ENCODE assay signal across 8 cellular contexts in the genomic region with DNA sequence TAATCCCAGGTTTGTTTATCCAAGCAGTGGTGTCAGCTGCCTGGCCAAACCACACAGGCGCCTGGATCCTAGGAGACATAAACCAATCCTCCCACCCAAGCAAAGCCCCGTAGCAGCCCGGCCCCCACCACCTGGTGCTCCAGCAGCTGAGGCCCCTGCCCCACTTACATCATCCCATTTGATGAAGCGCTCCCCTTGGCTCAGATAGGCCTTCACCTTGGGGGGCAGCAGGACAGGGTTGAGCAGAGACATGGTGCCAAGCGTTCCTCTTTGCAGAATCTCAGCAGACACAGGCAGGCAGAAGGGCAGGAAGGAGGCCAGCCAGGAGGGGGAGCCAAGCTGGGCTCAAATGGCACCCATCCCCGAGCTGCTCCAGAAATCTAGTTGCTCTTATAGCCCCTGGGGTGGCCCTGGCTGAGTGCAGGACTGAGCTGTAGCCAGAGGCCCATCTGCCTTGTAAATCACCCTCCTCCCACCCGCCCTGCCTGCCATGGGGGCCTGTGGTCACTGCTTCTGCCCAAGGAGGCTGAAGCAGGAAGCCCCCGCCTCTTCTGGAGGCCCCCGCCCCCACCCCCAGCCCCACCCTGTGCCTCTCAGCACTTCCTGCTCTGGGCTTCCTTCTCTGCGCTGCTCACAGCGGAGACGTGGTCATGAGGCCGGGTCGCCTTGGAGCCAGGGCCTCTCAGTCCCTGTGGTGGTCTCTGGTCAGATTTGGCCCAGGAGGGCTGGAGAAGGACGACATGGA. TPM values are rescaled to one million over a fixed set of nuclear protein-coding genes. Genes with fewer than 3 reads are reported as not detected.
A peak's percentile ranks its signal among the peaks of the same experiment; 100 is the strongest.
DNase-seq lines count a peak whose midpoint lies in the region; ATAC-seq, FAIRE-seq and TF ChIP-seq lines count a peak whose summit lies in the region.

TSS of gene PLCB2 (minus strand) at position 515 of the 745 bp plus-strand sequence. CDS start at position 252, 263 bp downstream.

- TF ChIP-seq POLR2A in HepG2 (IDR thresholded peaks at IDR 0.05; ENCODE audit: insufficient read depth in 1 of 2, low read depth in 2 of 2, low read length in 2 of 2): no peak
- no peak for TF ChIP-seq POLR2A in thyroid gland (IDR thresholded peaks at IDR 0.05)

- H3K9ac ChIP-seq in HepG2 (ENCODE audit: insufficient read depth, low read depth, low read length): no peak within 1 kb of the TSS

- TF ChIP-seq EP300 in HepG2 (IDR thresholded peaks at IDR 0.05; ENCODE audit: low read depth in 2 of 2, low read length in 2 of 2): no peak
- no peak for TF ChIP-seq EP300 in HepG2 (CRISPR knock-in tag; IDR thresholded peaks at IDR 0.05; ENCODE audit: borderline replicate concordance)

- H3K27ac Mint-ChIP-seq in T-cell: peak within 1 kb of the TSS; percentile 98 to 99
- H3K27ac Mint-ChIP-seq in activated naive CD8-positive, alpha-beta T cell treated with anti-CD3 and anti-CD28 coated beads, Interleukin-2, amount 10 ng/mL, durations not matched to agents 7 days and 5 days: peak within 1 kb of the TSS; percentile 98

- H3K4me2 ChIP-seq in HepG2 (ENCODE audit: low read depth, low read length): peak within 1 kb of the TSS; percentile 21; the same call in 1 of the 2 replicates

- 55% methylated on average over 6 of the region's 15 CpGs for WGBS in HepG2 (ENCODE audit: low lambda C conversion rate)
- 59 to 76% methylated on average over 13 to 14 of the region's 15 CpGs for WGBS in thyroid gland, 2 donors

- no peaks in the 10 kb centered on the region for H3K27me3 Mint-ChIP-seq in T-cell
- H3K27me3 Mint-ChIP-seq in activated naive CD8-positive, alpha-beta T cell treated with anti-CD3 and anti-CD28 coated beads, Interleukin-2, amount 10 ng/mL, durations not matched to agents 7 days and 5 days: peaks cover 11% of the 10 kb centered on the region

- ATAC-seq in HG03135 (IDR thresholded peaks at IDR 0.05; ENCODE audit: unreplicated experiment) (peak; percentile 57), T-cell (replicated peaks in 1 of 4) (peak; percentile 81 to 85 (median 83)), HepG2 (peak; percentile 69)
- peak; percentile 75 for ATAC-seq in activated naive CD8-positive, alpha-beta T cell treated with anti-CD3 and anti-CD28 coated beads, Interleukin-2, amount 10 ng/mL, durations not matched to agents 7 days and 5 days (ENCODE audit: low read depth)

- H3K4me1 Mint-ChIP-seq in T-cell: peaks cover 43 to 55% (median 51%) of the 10 kb centered on the region in 3 donors
- H3K4me1 Mint-ChIP-seq in activated naive CD8-positive, alpha-beta T cell treated with anti-CD3 and anti-CD28 coated beads, Interleukin-2, amount 10 ng/mL, durations not matched to agents 7 days and 5 days: peaks cover 24% of the 10 kb centered on the region

- TF ChIP-seq CTCF in HepG2 (CRISPR knock-in tag; IDR thresholded peaks at IDR 0.05) (peak; percentile 22; the same call in 1 of the 2 replicates), thyroid gland (IDR thresholded peaks at IDR 0.05) (no peak)

- H3K9me3 ChIP-seq in HepG2 (ENCODE audit: low read length) (no peaks in the 10 kb centered on the region), thyroid gland (no peaks in the 10 kb centered on the region)

- peak within 1 kb of the TSS in 1 of 3 experiments; percentile 8; a peak in 1 of 6 replicates for H3K4me3 ChIP-seq in HepG2 (replicated peaks in 1 of 3; ENCODE audit: insufficient read depth in 1 of 3, low read depth in 2 of 3, low read length in 3 of 3)
- no peak within 1 kb of the TSS for H3K4me3 ChIP-seq in thyroid gland (replicated peaks in 1 of 3)

- intact Hi-C loops in HepG2 (cut with micrococcal nuclease; ENCODE audit: unreplicated experiment): no loop called here
- intact Hi-C loops in thyroid gland (cut with DNase I): no loop called here

- CTCF ChIA-PET in T-cell (lab: Charles Lee) (interaction anchor here (0.6 to 6.1 kb wide), 21 partner anchors 10 to 923 kb away, joined by 3 to 37 read pairs (median 6); partner anchors contain the start of genes CCDC9B (in 1 of the 2), CHP1 (in 1 of the 2), EXD1 (in 1 of the 2) and INAFM2 (in 1 of the 2)), HepG2 (lab: Yijun Ruan, JAX; ENCODE audit: low intra/inter-chr PET ratio, low total read pairs) (interaction anchor here (0.8 kb wide), 1 partner anchor 115 kb away, joined by 3 read pairs; no protein-coding TSS in a partner anchor)

- in situ Hi-C loops in HepG2 (cut with HindIII; ENCODE audit: extremely low pct_ligation_motif_present, low pct_unique_long_range_greater_than_20kb): no loop called here

- FAIRE-seq in HepG2 (lab: Jason Lieb, UNC): no peak

- no peaks in the 10 kb centered on the region for H3K9me3 Mint-ChIP-seq in T-cell
- H3K9me3 Mint-ChIP-seq in activated naive CD8-positive, alpha-beta T cell treated with anti-CD3 and anti-CD28 coated beads, Interleukin-2, amount 10 ng/mL, durations not matched to agents 7 days and 5 days: no peaks in the 10 kb centered on the region

- peak within 1 kb of the TSS; percentile 84 to 97 (median 92) for H3K4me3 Mint-ChIP-seq in T-cell
- peak within 1 kb of the TSS; percentile 98 for H3K4me3 Mint-ChIP-seq in activated naive CD8-positive, alpha-beta T cell treated with anti-CD3 and anti-CD28 coated beads, Interleukin-2, amount 10 ng/mL, durations not matched to agents 7 days and 5 days

- H3K4me1 ChIP-seq in HepG2 (ENCODE audit: insufficient read depth, low read length) (no peaks in the 10 kb centered on the region), thyroid gland (no peaks in the 10 kb centered on the region)

- no peak within 1 kb of the TSS for H2AFZ ChIP-seq in HepG2 (ENCODE audit: low read length)

- peak; percentile 12 for DNase-seq in NCI-H1694 treated with DMSO at 0.1 percent for 48 hours (lab: John Stamatoyannopoulos, UW)
- no peak for DNase-seq in NCI-H1694 (lab: John Stamatoyannopoulos, UW)
- peak; percentile 49 to 84 (median 70) for DNase-seq in T-cell
- DNase-seq in activated naive CD8-positive, alpha-beta T cell treated with anti-CD3 and anti-CD28 coated beads, Interleukin-2, amount 10 ng/mL, durations not matched to agents 7 days and 5 days: peak; percentile 79
- peak; percentile 14 for DNase-seq in HepG2 (ENCODE audit: low spot score)
- peak; percentile 24 to 41 for DNase-seq in stimulated activated CD8-positive, alpha-beta memory T cell treated with anti-CD3 and anti-CD28 coated beads, Interleukin-2, amount 100 ng/mL, for 1 hour (ENCODE audit: low read depth in 2 of 2)
- no peak for DNase-seq in thyroid gland

- no TSS peak for BruUV-seq in HepG2 (replicated peaks; lab: Mats Ljungman, UMichigan)

- H3K27ac ChIP-seq in HepG2 (ENCODE audit: extremely low read length, insufficient read depth, low read length): no peak within 1 kb of the TSS
- no peak within 1 kb of the TSS for H3K27ac ChIP-seq in thyroid gland

- no peaks in the 10 kb centered on the region for H3K79me2 ChIP-seq in HepG2 (ENCODE audit: insufficient read depth, low read length)

- H4K20me1 ChIP-seq in HepG2 (ENCODE audit: insufficient read depth, low read length): no peaks in the 10 kb centered on the region

- H3K36me3 ChIP-seq in HepG2 (replicated peaks in 1 of 2; ENCODE audit: control insufficient read depth in 1 of 2, insufficient read depth in 2 of 2, low read length in 2 of 2): no peaks in the 10 kb centered on the region
- H3K36me3 ChIP-seq in thyroid gland: no peaks in the 10 kb centered on the region

- H3K27me3 ChIP-seq in HepG2 (ENCODE audit: control insufficient read depth in 1 of 2, insufficient read depth in 2 of 2, low read length in 2 of 2): peaks cover 5 to 59% of the 10 kb centered on the region in 2 experiments; a peak in 4 of 5 replicates
- H3K27me3 ChIP-seq in thyroid gland: no peaks in the 10 kb centered on the region

- H3K36me3 Mint-ChIP-seq in T-cell: peaks cover 16% of the 10 kb centered on the region
- peaks cover 17% of the 10 kb centered on the region for H3K36me3 Mint-ChIP-seq in activated naive CD8-positive, alpha-beta T cell treated with anti-CD3 and anti-CD28 coated beads, Interleukin-2, amount 10 ng/mL, durations not matched to agents 7 days and 5 days

- TF ChIP-seq RAD21 in HepG2 (CRISPR knock-in tag; IDR thresholded peaks at IDR 0.05): no peak

- POLR2A ChIA-PET in T-cell (lab: Charles Lee): interaction anchor here (0.5 to 1.6 kb wide), 4 partner anchors 12 to 22 kb away, joined by 3 to 6 read pairs (median 4); partner anchors contain the start of gene INAFM2 (in 1 of the 2)
- POLR2A ChIA-PET in activated naive CD8-positive, alpha-beta T cell treated with anti-CD3 and anti-CD28 coated beads, Interleukin-2, amount 10 ng/mL, durations not matched to agents 7 days and 5 days (lab: Charles Lee): interaction anchor here (0.9 to 7.1 kb wide), 21 partner anchors 9 to 976 kb away, joined by 3 to 55 read pairs (median 5); partner anchors contain the start of genes ANKRD63, CCDC9B, DISP2 and INAFM2
- POLR2A ChIA-PET in HepG2 (lab: Yijun Ruan, JAX): no interaction called here

TF ChIP-seq in HepG2, 621 proteins besides CTCF, POLR2A, EP300 and RAD21:
- TF ChIP-seq HMGA1 (CRISPR knock-in tag; conservative IDR thresholded peaks at IDR 0.05): no peak

RNA-seq across cellular contexts. Expression of gene PLCB2, which starts in this region (rescaled TPM):
- total RNA-seq in T-cell: 100 to 1,000 TPM; 242 to 293 (median 245) TPM
- 100 to 1,000 TPM; 173 to 174 TPM for total RNA-seq in activated naive CD8-positive, alpha-beta T cell treated with anti-CD3 and anti-CD28 coated beads, Interleukin-2, amount 10 ng/mL, durations not matched to agents 7 days and 5 days
- not detected in 2 replicates for total RNA-seq in HepG2 (2016; rRNA removed; fragmentation: Illumina TruSeq; extraction: Trizol)
- not detected in 2 replicates for total RNA-seq in HepG2 (2016; cell fraction: cytosol; rRNA removed; fragmentation: Illumina TruSeq; extraction: Trizol; ENCODE audit: low read depth)
- total RNA-seq in HepG2 (2016; cell fraction: insoluble cytoplasmic fraction; rRNA removed; fragmentation: Illumina TruSeq; extraction: Trizol): not detected in 2 replicates
- total RNA-seq in HepG2 (2016; cell fraction: membrane; rRNA removed; fragmentation: Illumina TruSeq; extraction: Trizol): not detected in 2 replicates
- not detected in 2 replicates for total RNA-seq in HepG2 (2016; cell fraction: nucleus; rRNA removed; fragmentation: Illumina TruSeq; extraction: Trizol)
- 0.11 TPM in 1 of 2 replicates, not detected in the other for polyA plus RNA-seq in HepG2 (2011; rRNA removed)
- 0.05 and 0.06 TPM in 2 replicates for polyA plus RNA-seq in HepG2 (2011; cell fraction: cytosol; rRNA removed)
- 0.39 and 0.71 TPM in 2 replicates for polyA plus RNA-seq in HepG2 (2011; cell fraction: nucleus; rRNA removed)
- not detected in 2 replicates for polyA plus RNA-seq in HepG2 (2012)
- not detected in 2 replicates for polyA plus RNA-seq in HepG2 (2016; cell fraction: cytosol; fragmentation: Illumina TruSeq; extraction: Trizol; ENCODE audit: low read depth)
- not detected in 2 replicates for polyA plus RNA-seq in HepG2 (2016; cell fraction: insoluble cytoplasmic fraction; fragmentation: Illumina TruSeq; extraction: Trizol; ENCODE audit: low read depth)
- polyA plus RNA-seq in HepG2 (2016; cell fraction: membrane; fragmentation: Illumina TruSeq; extraction: Trizol; ENCODE audit: low read depth): not detected in 2 replicates
- not detected in 2 replicates for polyA plus RNA-seq in HepG2 (2016; cell fraction: nucleus; fragmentation: Illumina TruSeq; extraction: Trizol; ENCODE audit: insufficient read depth, low read depth)
- 29.2 TPM in 1 of 2 replicates, not detected in the other for polyA minus RNA-seq in HepG2 (2011; rRNA and poly(A)+ RNA removed; ENCODE audit: low replicate concordance)
- not detected in 2 replicates for polyA minus RNA-seq in HepG2 (2011; cell fraction: cytosol; rRNA and poly(A)+ RNA removed)
- polyA minus RNA-seq in HepG2 (2011; cell fraction: nucleus; rRNA and poly(A)+ RNA removed): not detected in 2 replicates
- total RNA-seq in thyroid gland: 1 to 10 TPM; 1.7 to 7.2 (median 4.1) TPM

Comparison
In these comparisons a context has a peak if more than half of its experiments do, and no peak if none do; other contexts are left out.
1. RNA of gene PLCB2 (total RNA-seq): 242 to 293 TPM in T-cell and 173 to 174 TPM in activated naive CD8-positive, alpha-beta T cell treated with anti-CD3 and anti-CD28 coated beads, Interleukin-2, amount 10 ng/mL, durations not matched to agents 7 days and 5 days; 1.7 to 7.2 TPM in thyroid gland and not detected in HepG2; every median in the first group is over 10 times any median in the second.
2. DNase-seq: peak in NCI-H1694 treated with DMSO at 0.1 percent for 48 hours (single experiment), T-cell (34 of 34), activated naive CD8-positive, alpha-beta T cell treated with anti-CD3 and anti-CD28 coated beads, Interleukin-2, amount 10 ng/mL, durations not matched to agents 7 days and 5 days (single experiment), HepG2 (single experiment) and stimulated activated CD8-positive, alpha-beta memory T cell treated with anti-CD3 and anti-CD28 coated beads, Interleukin-2, amount 100 ng/mL, for 1 hour (2 of 2); none in NCI-H1694 (single experiment) and thyroid gland (0 of 2).
3. Peak in every context shown above with its lines, with median percentiles within 50 percentile points of each other: ATAC-seq.